ENCODE assay signal across 8 cellular contexts in the genomic region with DNA sequence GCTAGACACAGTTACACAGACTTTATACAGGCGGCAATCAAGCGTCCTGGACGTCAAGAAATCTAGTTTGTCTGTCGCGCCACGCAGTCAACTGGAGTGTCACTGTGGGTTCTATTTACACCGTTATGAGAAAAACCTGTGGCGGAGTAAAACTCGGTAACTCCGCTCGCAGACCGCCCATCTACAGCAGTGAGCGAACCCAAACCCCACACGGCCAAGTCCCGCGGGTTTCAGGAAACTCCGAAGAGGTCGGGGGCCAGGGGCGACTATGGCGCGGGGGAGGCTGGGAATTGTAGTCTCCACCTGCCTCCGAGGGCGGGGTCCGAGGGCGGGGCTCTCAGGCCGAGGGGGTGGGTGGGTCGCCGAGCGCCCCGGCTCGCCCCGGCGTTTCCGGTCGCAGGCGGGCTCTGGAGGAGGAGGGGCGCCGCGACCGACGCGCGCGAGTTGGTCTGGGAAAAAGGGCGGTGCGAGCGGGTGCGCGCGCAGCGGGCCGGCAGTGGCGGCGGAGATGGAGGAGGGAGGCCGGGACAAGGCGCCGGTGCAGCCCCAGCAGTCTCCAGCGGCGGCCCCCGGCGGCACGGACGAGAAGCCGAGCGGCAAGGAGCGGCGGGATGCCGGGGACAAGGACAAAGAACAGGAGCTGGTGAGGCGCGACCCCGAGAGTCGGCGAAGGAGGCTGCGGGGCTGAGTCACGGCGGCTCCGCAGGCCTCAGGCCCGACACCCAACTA.
A peak's percentile ranks its signal among the peaks of the same experiment; 100 is the strongest.
DNase-seq lines count a peak whose midpoint lies in the region; ATAC-seq and TF ChIP-seq lines count a peak whose summit lies in the region.

A gene (plus strand): TSS at position 483 of the 729 bp plus-strand sequence. CDS start 26 bp downstream, at position 509.

- TF ChIP-seq CTCF in C4-2B (conservative IDR thresholded peaks at IDR 0.05), result no peak

- ATAC-seq in GM19395 (IDR thresholded peaks at IDR 0.05; ENCODE audit: unreplicated experiment), result peak; percentile 93
- ATAC-seq in HG03558 (IDR thresholded peaks at IDR 0.05; ENCODE audit: extremely low read depth, unreplicated experiment), result peak; percentile 81

- peak within 1 kb of the TSS; percentile 86 for H3K27ac ChIP-seq in C4-2B

- peak; percentile 94 for DNase-seq in NCI-H748 (lab: John Stamatoyannopoulos, UW; ENCODE audit: unreplicated experiment)
- DNase-seq in activated CD4-positive, alpha-beta T cell treated with anti-CD3 and anti-CD28 coated beads, Interleukin-2, amount 50 U/mL, for 1 hour, result peak; percentile 98
- peak; percentile 86 for DNase-seq in cortex of kidney (lab: John Stamatoyannopoulos, UW)
- peak; percentile 99 for DNase-seq in left kidney (ENCODE audit: low read depth, low spot score)
- peak; percentile 98 for DNase-seq in stimulated activated CD4-positive, alpha-beta T cell treated with anti-CD3 and anti-CD28 coated beads, Interleukin-1b, Interleukin-23, amount 100 ng/mL, for 48 hours

Comparison
In these comparisons a context has a peak if more than half of its experiments do, and no peak if none do; other contexts are left out.
1. Peak in every context shown above with its lines: DNase-seq, ATAC-seq and H3K27ac ChIP-seq.